ENCODE assay signal across 14 cellular contexts in the genomic region with DNA sequence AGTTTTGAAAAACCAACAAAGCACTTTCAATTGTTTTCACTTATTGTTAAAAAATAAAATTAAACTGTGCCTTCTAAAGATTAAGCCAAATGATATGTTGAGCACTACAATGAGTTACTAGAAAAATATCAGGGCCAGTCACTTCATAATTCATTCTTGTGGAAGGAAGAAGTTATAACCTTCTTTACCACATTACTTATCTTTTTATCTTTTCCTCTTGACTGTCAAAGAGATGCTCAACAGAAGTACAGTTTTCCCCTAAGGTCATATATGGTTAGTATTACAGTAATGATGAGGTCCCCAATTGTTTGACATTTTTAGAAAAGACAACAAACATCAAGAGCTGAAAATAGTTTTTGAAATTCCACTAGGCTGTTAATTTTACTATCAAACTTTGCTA. TPM values are rescaled to one million over a fixed set of nuclear protein-coding genes. Genes with fewer than 3 reads are reported as not detected.
DNase-seq lines count a peak whose midpoint lies in the region; ATAC-seq and TF ChIP-seq lines count a peak whose summit lies in the region.
"Had no signal": no experiment of that assay in that cellular context is flagged by ENCODE, and none has a peak within 500 bp of the region (broad histone marks: within the 10 kb centered on the region; RNA-seq: fewer than 3 reads in every experiment).

No MANE protein-coding gene starts in this region.

- H2AFZ ChIP-seq in PC-3 (ENCODE audit: low read length): no peak overlapping the region
- H2AFZ ChIP-seq: GM23338 had no signal

- no peaks in the 10 kb centered on the region for H3K9me3 ChIP-seq in PC-3 (ENCODE audit: low read length)
- H3K9me3 ChIP-seq: left ventricle myocardium inferior had no signal

- H3K36me3 ChIP-seq in PC-3 (ENCODE audit: low read depth, low read length): no peaks in the 10 kb centered on the region
- H3K36me3 ChIP-seq: left ventricle myocardium inferior had no signal

- no peaks in the 10 kb centered on the region for H3F3A ChIP-seq in PC-3 (ENCODE audit: low read length, unreplicated experiment)

- H3K27ac Mint-ChIP-seq in activated naive CD8-positive, alpha-beta T cell treated with anti-CD3 and anti-CD28 coated beads for 36 hours: peak overlapping the region; percentile 80
- H3K27ac Mint-ChIP-seq in mesothelial cell of epicardium: peak overlapping the region; percentile 58
- H3K27ac Mint-ChIP-seq: stimulated activated naive B cell treated with anti-CD40 and anti-IgM and Interleukin-4, amounts not matched to agents 10 μg/mL and 1 μg/mL and 100 μg/mL, for 72 hours had no signal

- H3K27ac ChIP-seq in PC-3 (ENCODE audit: low read length): no peak overlapping the region
- H3K27ac ChIP-seq: C4-2B, left ventricle myocardium inferior had no signal

- H3K4me1 Mint-ChIP-seq in activated naive CD8-positive, alpha-beta T cell treated with anti-CD3 and anti-CD28 coated beads for 36 hours: peaks cover 82% of the 10 kb centered on the region
- peaks cover 67% of the 10 kb centered on the region for H3K4me1 Mint-ChIP-seq in mesothelial cell of epicardium

- DNase-seq in EL (peak; percentile 36), PC-3 (no peak), mesothelial cell of epicardium (ENCODE audit: low spot score in 2 of 2, unreplicated experiment in 2 of 2) (no peak), SIG-M5 treated with dmso at 0.1 percent for 504 hours (lab: John Stamatoyannopoulos, UW; ENCODE audit: unreplicated experiment) (no peak)
- no peak for DNase-seq in activated naive CD8-positive, alpha-beta T cell treated with anti-CD3 and anti-CD28 coated beads for 36 hours
- DNase-seq: anterior cingulate cortex; left ventricle myocardium inferior; NCI-H1694; stimulated activated naive B cell treated with anti-CD40 and anti-IgM and Interleukin-4, amounts not matched to agents 10 μg/mL and 1 μg/mL and 100 μg/mL, for 72 hours had no signal

- H3K4me2 ChIP-seq in PC-3 (ENCODE audit: low read length): 0 out of 2 replicates have a peak overlapping the region, but pooled peaks have one; percentile 4
- H3K4me2 ChIP-seq: GM23338 had no signal

- no peak overlapping the region for H3K4me3 ChIP-seq in PC-3 (ENCODE audit: low read length)
- H3K4me3 ChIP-seq: GM23338, left ventricle myocardium inferior had no signal

- no peak overlapping the region for H3K9ac ChIP-seq in PC-3 (ENCODE audit: low read length)

- peaks cover 3% of the 10 kb centered on the region for H3K9me3 Mint-ChIP-seq in activated naive CD8-positive, alpha-beta T cell treated with anti-CD3 and anti-CD28 coated beads for 36 hours
- H3K9me3 Mint-ChIP-seq in mesothelial cell of epicardium: no peaks in the 10 kb centered on the region
- H3K9me3 Mint-ChIP-seq: GM23338; stimulated activated naive B cell treated with anti-CD40 and anti-IgM and Interleukin-4, amounts not matched to agents 10 μg/mL and 1 μg/mL and 100 μg/mL, for 72 hours had no signal

- ATAC-seq in PC-3 (no peak), HG03354 (IDR thresholded peaks at IDR 0.05; ENCODE audit: poor library complexity, severe bottlenecking, unreplicated experiment) (no peak), GM19035 (IDR thresholded peaks at IDR 0.05; ENCODE audit: unreplicated experiment) (no peak)
- ATAC-seq: GM23338; sciatic nerve; stimulated activated naive B cell treated with anti-CD40 and anti-IgM and Interleukin-4, amounts not matched to agents 10 μg/mL and 1 μg/mL and 100 μg/mL, for 72 hours had no signal

- peak overlapping the region; percentile 32 for H3K4me3 Mint-ChIP-seq in activated naive CD8-positive, alpha-beta T cell treated with anti-CD3 and anti-CD28 coated beads for 36 hours
- H3K4me3 Mint-ChIP-seq in mesothelial cell of epicardium: no peak overlapping the region
- H3K4me3 Mint-ChIP-seq: GM23338; stimulated activated naive B cell treated with anti-CD40 and anti-IgM and Interleukin-4, amounts not matched to agents 10 μg/mL and 1 μg/mL and 100 μg/mL, for 72 hours had no signal

- CTCF ChIA-PET in PC-3 (lab: Charles Lee): no interaction called here

- no peaks in the 10 kb centered on the region for H4K20me1 ChIP-seq in PC-3 (ENCODE audit: low read length)

- no peaks in the 10 kb centered on the region for H3K79me2 ChIP-seq in PC-3 (ENCODE audit: low read length)

- TF ChIP-seq CTCF in PC-3 (conservative IDR thresholded peaks at IDR 0.05; ENCODE audit: low read depth, low read length) (no peak), mesothelial cell of epicardium (IDR thresholded peaks at IDR 0.05; ENCODE audit: unreplicated experiment) (no peak)

- no TSS peak for BruUV-seq in PC-3 (replicated peaks; lab: Mats Ljungman, UMichigan)

- no peaks in the 10 kb centered on the region for H3K27me3 ChIP-seq in PC-3 (ENCODE audit: low read length)

- 0 out of 2 replicates have a peak, but pooled peaks cover 3% of the 10 kb centered on the region for H3K9me2 ChIP-seq in PC-3 (replicated peaks; ENCODE audit: low read length)

- peaks cover 49% of the 10 kb centered on the region for H3K36me3 Mint-ChIP-seq in activated naive CD8-positive, alpha-beta T cell treated with anti-CD3 and anti-CD28 coated beads for 36 hours
- H3K36me3 Mint-ChIP-seq in mesothelial cell of epicardium: no peaks in the 10 kb centered on the region

- intact Hi-C loops in PC-3 (cut with micrococcal nuclease): no loop called here

- peaks cover 19% of the 10 kb centered on the region for H3K4me1 ChIP-seq in PC-3 (ENCODE audit: insufficient read depth, low read length)

- no peaks in the 10 kb centered on the region for H3K27me3 Mint-ChIP-seq in activated naive CD8-positive, alpha-beta T cell treated with anti-CD3 and anti-CD28 coated beads for 36 hours
- H3K27me3 Mint-ChIP-seq in mesothelial cell of epicardium (ENCODE audit: low read depth): no peaks in the 10 kb centered on the region
- H3K27me3 Mint-ChIP-seq: stimulated activated naive B cell treated with anti-CD40 and anti-IgM and Interleukin-4, amounts not matched to agents 10 μg/mL and 1 μg/mL and 100 μg/mL, for 72 hours had no signal

- POLR2A ChIA-PET in PC-3 (lab: Charles Lee; ENCODE audit: unreplicated experiment): no interaction called here

RNA-seq across cellular contexts. Expression of gene PELI1, which starts 9.4 kb away (rescaled TPM):
- total RNA-seq in PC-3 (2014; rRNA removed): 5.6 and 10.4 TPM in 2 replicates
- total RNA-seq in activated naive CD8-positive, alpha-beta T cell treated with anti-CD3 and anti-CD28 coated beads for 36 hours: 10 to 100 TPM; 35.8 to 39.1 TPM
- 124 to 134 TPM (median 129 TPM) in 3 replicates for total RNA-seq in mesothelial cell of epicardium
